10 cellular contexts compared by ENCODE assay signal in genomic region chr14:71438684-71439083, GRCh38.
DNase-seq lines count a peak whose midpoint lies in the region; FAIRE-seq and TF ChIP-seq lines count a peak whose summit lies in the region.
"Had no signal": no experiment of that assay in that cellular context is flagged by ENCODE, and none has a peak within 500 bp of the region (broad histone marks: within the 10 kb centered on the region; RNA-seq: fewer than 3 reads in every experiment).

No MANE protein-coding gene starts in this region.

- H3K4ac ChIP-seq in mesenchymal stem cell (ENCODE audit: low read depth in 1 of 2, low read length in 2 of 2): no peak overlapping the region

- H3K4me1 ChIP-seq in breast epithelium: peaks cover 0 to 3% of the 10 kb centered on the region in 2 donors
- peaks cover 6% of the 10 kb centered on the region for H3K4me1 ChIP-seq in mesenchymal stem cell (ENCODE audit: control insufficient read depth, insufficient read depth, low read depth, low read length)
- H3K4me1 ChIP-seq in kidney (ENCODE audit: control insufficient read depth in 1 of 2, insufficient read depth in 1 of 2, low read depth in 1 of 2, low read length in 2 of 2): peaks cover 0 to 4% of the 10 kb centered on the region in 2 donors
- H3K4me1 ChIP-seq in hepatocyte (ENCODE audit: insufficient read depth): no peaks in the 10 kb centered on the region

- H3K36me3 ChIP-seq in breast epithelium: no peaks in the 10 kb centered on the region
- no peaks in the 10 kb centered on the region for H3K36me3 ChIP-seq in mesenchymal stem cell (ENCODE audit: control insufficient read depth in 1 of 2, insufficient read depth in 2 of 2, low read depth in 1 of 2, low read length in 2 of 2)
- H3K36me3 ChIP-seq in kidney (ENCODE audit: control insufficient read depth in 1 of 2, insufficient read depth in 2 of 2, low read length in 2 of 2): no peaks in the 10 kb centered on the region
- H3K36me3 ChIP-seq in hepatocyte (replicated peaks; ENCODE audit: insufficient read depth, low read depth): no peaks in the 10 kb centered on the region

- no peak overlapping the region for H2BK15ac ChIP-seq in mesenchymal stem cell (ENCODE audit: low read depth, poor library complexity, severe bottlenecking)

- H3K79me2 ChIP-seq in hepatocyte: peaks cover 61% of the 10 kb centered on the region

- H3K4me3 ChIP-seq in breast epithelium (no peak overlapping the region), mesenchymal stem cell (ENCODE audit: insufficient read depth in 1 of 2, low read depth in 1 of 2, low read length in 2 of 2) (peak overlapping the region in 1 of 2 experiments; percentile 60), kidney (ENCODE audit: low read length in 2 of 2) (no peak overlapping the region), hepatocyte (no peak overlapping the region)

- no peak overlapping the region for H3K4me3 Mint-ChIP-seq in activated CD4-positive, alpha-beta T cell treated with anti-CD3 and anti-CD28 coated beads, Interleukin-2, amount 10 ng/mL, durations not matched to agents 24 days and 14 days
- H3K4me3 Mint-ChIP-seq: effector memory CD8-positive, alpha-beta T cell had no signal

- H2AK5ac ChIP-seq in mesenchymal stem cell (ENCODE audit: low read length, severe bottlenecking): no peak overlapping the region

- no peak overlapping the region for H2BK5ac ChIP-seq in mesenchymal stem cell (ENCODE audit: low read depth, low read length, poor library complexity, severe bottlenecking)

- H3K9me3 ChIP-seq in breast epithelium: no peaks in the 10 kb centered on the region
- no peaks in the 10 kb centered on the region for H3K9me3 ChIP-seq in mesenchymal stem cell (ENCODE audit: control insufficient read depth, low read length)
- H3K9me3 ChIP-seq in kidney (ENCODE audit: control insufficient read depth in 1 of 2, low read length in 2 of 2): no peaks in the 10 kb centered on the region
- no peaks in the 10 kb centered on the region for H3K9me3 ChIP-seq in hepatocyte (ENCODE audit: low read depth)

- intact Hi-C loops in activated CD4-positive, alpha-beta T cell treated with anti-CD3 and anti-CD28 coated beads, Interleukin-2, amount 10 ng/mL, durations not matched to agents 24 days and 14 days (cut with micrococcal nuclease): no loop called here
- intact Hi-C loops in breast epithelium (cut with DNase I; ENCODE audit: low total_unique reads): loop anchor here (5.0 kb wide), 1 partner anchor 49 kb away; no protein-coding TSS in a partner anchor
- intact Hi-C loops in kidney (cut with DNase I): no loop called here

- 48% methylated on average over 2 of the region's 2 CpGs for WGBS in mesenchymal stem cell
- WGBS in hepatocyte (ENCODE audit: low lambda C conversion rate, missing lambda C conversion rate): 35% methylated on average over 2 of the region's 2 CpGs

- H3K23ac ChIP-seq in mesenchymal stem cell (ENCODE audit: low read length in 2 of 2): no peak overlapping the region

- no peak overlapping the region for H2BK12ac ChIP-seq in mesenchymal stem cell (ENCODE audit: low read length in 2 of 2)

- peaks cover 17% of the 10 kb centered on the region for H3K4me1 Mint-ChIP-seq in activated CD4-positive, alpha-beta T cell treated with anti-CD3 and anti-CD28 coated beads, Interleukin-2, amount 10 ng/mL, durations not matched to agents 24 days and 14 days

- H3K27me3 ChIP-seq in breast epithelium (no peaks in the 10 kb centered on the region), mesenchymal stem cell (ENCODE audit: control insufficient read depth in 1 of 2, insufficient read depth in 1 of 2, low read length in 2 of 2) (no peaks in the 10 kb centered on the region), hepatocyte (no peaks in the 10 kb centered on the region)

- TF ChIP-seq POLR2A in breast epithelium (IDR thresholded peaks at IDR 0.05): no peak

- H3K27ac ChIP-seq in breast epithelium: peak overlapping the region; percentile 46 to 60
- H3K27ac ChIP-seq in mesenchymal stem cell (ENCODE audit: low read length, poor library complexity, severe bottlenecking): no peak overlapping the region
- H3K27ac ChIP-seq in kidney (ENCODE audit: low read depth in 2 of 2, low read length in 2 of 2): no peak overlapping the region
- no peak overlapping the region for H3K27ac ChIP-seq in hepatocyte

- no peaks in the 10 kb centered on the region for H4K20me1 ChIP-seq in hepatocyte (ENCODE audit: insufficient read depth, poor library complexity, severe bottlenecking)

- H3K9me3 Mint-ChIP-seq in activated CD4-positive, alpha-beta T cell treated with anti-CD3 and anti-CD28 coated beads, Interleukin-2, amount 10 ng/mL, durations not matched to agents 24 days and 14 days: peaks cover 8% of the 10 kb centered on the region
- H3K9me3 Mint-ChIP-seq: effector memory CD8-positive, alpha-beta T cell had no signal

- no peak overlapping the region for H4K8ac ChIP-seq in mesenchymal stem cell (ENCODE audit: low read length)

- H3K27me3 Mint-ChIP-seq in activated CD4-positive, alpha-beta T cell treated with anti-CD3 and anti-CD28 coated beads, Interleukin-2, amount 10 ng/mL, durations not matched to agents 24 days and 14 days: no peaks in the 10 kb centered on the region
- H3K27me3 Mint-ChIP-seq: effector memory CD8-positive, alpha-beta T cell had no signal

- H3K4me2 ChIP-seq in mesenchymal stem cell (ENCODE audit: low read length, poor library complexity, severe bottlenecking): no peak overlapping the region
- no peak overlapping the region for H3K4me2 ChIP-seq in hepatocyte

- FAIRE-seq in kidney (lab: Jason Lieb, UNC): no peak

- H3K9me2 ChIP-seq in hepatocyte (replicated peaks; ENCODE audit: insufficient read depth): no peaks in the 10 kb centered on the region

- DNase-seq in activated CD4-positive, alpha-beta T cell treated with anti-CD3 and anti-CD28 coated beads, Interleukin-2, amount 10 ng/mL, durations not matched to agents 24 days and 14 days: peak; percentile 30
- no peak for DNase-seq in activated CD4-positive, alpha-beta T cell treated with anti-CD3 and anti-CD28 coated beads for 48 hours
- DNase-seq in breast epithelium (ENCODE audit: low spot score in 2 of 2) (peak in 1 of 2 donors; percentile 41), mesenchymal stem cell (no peak), OCI-M1 (lab: John Stamatoyannopoulos, UW) (no peak), kidney (no peak), hepatocyte (ENCODE audit: low spot score) (no peak), 8988T (no peak)
- DNase-seq: effector memory CD8-positive, alpha-beta T cell; NCI-H774 had no signal

- H2AFZ ChIP-seq in mesenchymal stem cell (ENCODE audit: low read depth, low read length) (no peak overlapping the region), hepatocyte (no peak overlapping the region)

- H4K91ac ChIP-seq in mesenchymal stem cell (ENCODE audit: low read length): no peak overlapping the region

- no peak overlapping the region for H2BK120ac ChIP-seq in mesenchymal stem cell (ENCODE audit: low read depth, low read length)

- peaks cover 32% of the 10 kb centered on the region for H3K36me3 Mint-ChIP-seq in activated CD4-positive, alpha-beta T cell treated with anti-CD3 and anti-CD28 coated beads, Interleukin-2, amount 10 ng/mL, durations not matched to agents 24 days and 14 days (ENCODE audit: low read depth)

- H3K9ac ChIP-seq in mesenchymal stem cell (ENCODE audit: low read length) (peak overlapping the region; percentile 79), kidney (ENCODE audit: low read length in 2 of 2) (no peak overlapping the region)

- no peak overlapping the region for H3K14ac ChIP-seq in mesenchymal stem cell (ENCODE audit: low read length in 2 of 2)

- no peak for TF ChIP-seq CTCF in breast epithelium (IDR thresholded peaks at IDR 0.05)
- no peak for TF ChIP-seq CTCF in kidney (IDR thresholded peaks at IDR 0.05; ENCODE audit: borderline replicate concordance, extremely low read depth, insufficient read depth)
- no peak for TF ChIP-seq CTCF in hepatocyte (IDR thresholded peaks at IDR 0.05; ENCODE audit: poor library complexity)

- H3K27ac Mint-ChIP-seq in activated CD4-positive, alpha-beta T cell treated with anti-CD3 and anti-CD28 coated beads, Interleukin-2, amount 10 ng/mL, durations not matched to agents 24 days and 14 days: no peak overlapping the region

- no peak overlapping the region for H3K18ac ChIP-seq in mesenchymal stem cell (ENCODE audit: low read depth in 1 of 2, low read length in 2 of 2)

- peaks cover 11% of the 10 kb centered on the region for H3K79me1 ChIP-seq in mesenchymal stem cell (replicated peaks; ENCODE audit: low read length, poor library complexity, severe bottlenecking)

Comparison
In these comparisons a context has a peak if more than half of its experiments do, and no peak if none do; other contexts are left out.
1. H3K27ac ChIP-seq: peak in breast epithelium (2 of 2); none in mesenchymal stem cell (single experiment), kidney (0 of 2) and hepatocyte (single experiment).